In genomic region chr12:109940339-109940923, GRCh38 we compare ENCODE assay signal across 28 cellular contexts.
"Had no signal": no experiment of that assay in that cellular context is flagged by ENCODE, and none has a peak within 500 bp of the region (broad histone marks: within the 10 kb centered on the region; RNA-seq: fewer than 3 reads in every experiment).

No MANE protein-coding gene starts in this region.

- H2AFZ ChIP-seq: parathyroid adenoma had no signal

- H3K4me1 Mint-ChIP-seq: activated naive CD4-positive, alpha-beta T cell treated with anti-CD3 and anti-CD28 coated beads, Interleukin-2, amount 10 ng/mL, durations not matched to agents 7 days and 5 days had no signal

- H3K9me3 ChIP-seq: heart left ventricle, left lung, lower lobe of right lung, psoas muscle, sigmoid colon, suprapubic skin, tibial artery had no signal

- H3K4me3 Mint-ChIP-seq: activated naive CD4-positive, alpha-beta T cell treated with anti-CD3 and anti-CD28 coated beads, Interleukin-2, amount 10 ng/mL, durations not matched to agents 7 days and 5 days; activated naive CD8-positive, alpha-beta T cell treated with anti-CD3 and anti-CD28 coated beads, Interleukin-2, amount 10 ng/mL, durations not matched to agents 7 days and 5 days; activated T-helper 1 cell treated with anti-CD3 and anti-CD28 coated beads, Interleukin-12 subunit alpha, Interleukin-12 subunit beta, Interleukin-2, Interleukin-4 antibody, amounts not matched to agents 30 ng/mL and 10 ng/mL and 1 ng/mL, durations not matched to agents 14 hours and 24 hours and 36 hours; dendritic cell treated with granulocyte-macrophage colony-stimulating factor and Interleukin-4, amounts not matched to agents 40 ng/mL and 50 ng/mL, for 4 days; endodermal cell; naive B cell; neural crest cell; stimulated activated naive B cell treated with anti-CD40 and anti-IgM and Interleukin-4, amounts not matched to agents 10 μg/mL and 1 μg/mL and 100 μg/mL, for 72 hours had no signal

- H3K27ac ChIP-seq: brain microvascular endothelial cell, heart left ventricle, left lung, lower lobe of right lung, parathyroid adenoma, psoas muscle, sigmoid colon, suprapubic skin, tibial artery had no signal

- H3K27me3 ChIP-seq: brain microvascular endothelial cell, heart left ventricle, left lung, sigmoid colon, suprapubic skin, tibial artery had no signal

- ATAC-seq: esophagus mucosa; heart left ventricle; left lung; lower lobe of right lung; psoas muscle; stimulated activated naive B cell treated with anti-CD40 and anti-IgM and Interleukin-4, amounts not matched to agents 10 μg/mL and 1 μg/mL and 100 μg/mL, for 72 hours had no signal

- H3K4me2 ChIP-seq: smooth muscle cell had no signal

- H3K9ac ChIP-seq: parathyroid adenoma had no signal

- DNase-seq: activated CD4-positive, alpha-beta T cell treated with anti-CD3 and anti-CD28 coated beads for 4 hours; activated CD4-positive, alpha-beta T cell treated with anti-CD3 and anti-CD28 coated beads, Interleukin-2, amount 50 U/mL, for 4 hours; activated CD4-positive, CD25-positive, alpha-beta regulatory T cell; activated gamma-delta T cell; activated naive CD4-positive, alpha-beta T cell treated with anti-CD3 and anti-CD28 coated beads, Interleukin-2, amount 10 ng/mL, durations not matched to agents 7 days and 5 days; activated naive CD8-positive, alpha-beta T cell treated with anti-CD3 and anti-CD28 coated beads, Interleukin-2, amount 10 ng/mL, durations not matched to agents 7 days and 5 days; activated T-cell treated with anti-CD3 and anti-CD28 coated beads for 4 hours; brain microvascular endothelial cell; endodermal cell; foreskin fibroblast; heart left ventricle; kidney glomerular epithelial cell; left lung; lower lobe of right lung; naive B cell; occipital lobe; psoas muscle; sigmoid colon; stimulated activated CD4-positive, alpha-beta T cell treated with anti-CD3 and anti-CD28 coated beads, Interleukin-1b, Interleukin-23, amount 100 ng/mL, for 48 hours; stimulated activated naive B cell treated with anti-CD40 and anti-IgM and Interleukin-4, amounts not matched to agents 10 μg/mL and 1 μg/mL and 100 μg/mL, for 72 hours; tibial artery had no signal

- H3K27me3 Mint-ChIP-seq: activated naive CD4-positive, alpha-beta T cell treated with anti-CD3 and anti-CD28 coated beads, Interleukin-2, amount 10 ng/mL, durations not matched to agents 7 days and 5 days; activated naive CD8-positive, alpha-beta T cell treated with anti-CD3 and anti-CD28 coated beads, Interleukin-2, amount 10 ng/mL, durations not matched to agents 7 days and 5 days; dendritic cell treated with granulocyte-macrophage colony-stimulating factor and Interleukin-4, amounts not matched to agents 40 ng/mL and 50 ng/mL, for 4 days; naive B cell; stimulated activated naive B cell treated with anti-CD40 and anti-IgM and Interleukin-4, amounts not matched to agents 10 μg/mL and 1 μg/mL and 100 μg/mL, for 72 hours had no signal

- H3K4me1 ChIP-seq: left lung, parathyroid adenoma, psoas muscle, suprapubic skin, tibial artery had no signal

- H3K9me3 Mint-ChIP-seq: activated naive CD4-positive, alpha-beta T cell treated with anti-CD3 and anti-CD28 coated beads, Interleukin-2, amount 10 ng/mL, durations not matched to agents 7 days and 5 days; activated naive CD8-positive, alpha-beta T cell treated with anti-CD3 and anti-CD28 coated beads, Interleukin-2, amount 10 ng/mL, durations not matched to agents 7 days and 5 days; activated T-helper 1 cell treated with anti-CD3 and anti-CD28 coated beads, Interleukin-12 subunit alpha, Interleukin-12 subunit beta, Interleukin-2, Interleukin-4 antibody, amounts not matched to agents 30 ng/mL and 10 ng/mL and 1 ng/mL, durations not matched to agents 14 hours and 24 hours and 36 hours; dendritic cell treated with granulocyte-macrophage colony-stimulating factor and Interleukin-4, amounts not matched to agents 40 ng/mL and 50 ng/mL, for 4 days; endodermal cell; naive B cell; neural crest cell; stimulated activated naive B cell treated with anti-CD40 and anti-IgM and Interleukin-4, amounts not matched to agents 10 μg/mL and 1 μg/mL and 100 μg/mL, for 72 hours had no signal

- H3K4me3 ChIP-seq: heart left ventricle, left lung, lower lobe of right lung, psoas muscle, sigmoid colon, smooth muscle cell, suprapubic skin, tibial artery had no signal

- H3K27ac Mint-ChIP-seq: activated naive CD4-positive, alpha-beta T cell treated with anti-CD3 and anti-CD28 coated beads, Interleukin-2, amount 10 ng/mL, durations not matched to agents 7 days and 5 days; activated naive CD8-positive, alpha-beta T cell treated with anti-CD3 and anti-CD28 coated beads, Interleukin-2, amount 10 ng/mL, durations not matched to agents 7 days and 5 days; dendritic cell treated with granulocyte-macrophage colony-stimulating factor and Interleukin-4, amounts not matched to agents 40 ng/mL and 50 ng/mL, for 4 days; endodermal cell; stimulated activated naive B cell treated with anti-CD40 and anti-IgM and Interleukin-4, amounts not matched to agents 10 μg/mL and 1 μg/mL and 100 μg/mL, for 72 hours had no signal
